ENCODE assay signal across 13 cellular contexts in the genomic region with DNA sequence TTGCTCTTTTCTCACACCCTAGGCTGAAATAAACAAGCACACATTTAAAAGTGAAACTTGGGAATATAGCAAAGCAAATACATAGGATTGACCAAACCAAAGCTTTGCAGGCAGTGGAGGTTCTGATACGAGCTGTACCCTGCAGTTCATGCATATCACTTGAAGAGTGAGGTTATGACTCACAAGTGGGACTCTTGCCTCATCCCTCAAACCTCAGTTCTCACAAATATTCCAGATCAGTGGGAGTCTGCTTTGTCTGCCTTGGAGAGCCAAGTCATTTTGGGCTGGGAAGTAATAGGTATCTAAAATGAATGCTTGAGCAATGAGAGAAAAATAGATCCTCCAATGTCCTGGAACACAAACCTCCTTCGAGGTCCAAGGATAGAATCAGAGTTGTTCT.
DNase-seq lines count a peak whose midpoint lies in the region; ATAC-seq lines count a peak whose summit lies in the region.
"Had no signal": no experiment of that assay in that cellular context is flagged by ENCODE, and none has a peak within 500 bp of the region (broad histone marks: within the 10 kb centered on the region; RNA-seq: fewer than 3 reads in every experiment).

No MANE protein-coding gene starts in this region.

- intact Hi-C loops in left cardiac atrium (cut with DNase I) = no loop called here
- intact Hi-C loops in Right ventricle myocardium superior (cut with DNase I) = no loop called here
- intact Hi-C loops in aorta (cut with DNase I) = no loop called here

- H3K4me1 ChIP-seq in adipocyte (ENCODE audit: control insufficient read depth, insufficient read depth, low read length) (peaks cover 13% of the 10 kb centered on the region), aorta (ENCODE audit: control insufficient read depth in 1 of 2, insufficient read depth in 2 of 2, low read length in 2 of 2) (no peaks in the 10 kb centered on the region)

- H3K27me3 ChIP-seq in adipocyte (replicated peaks; ENCODE audit: control insufficient read depth, insufficient read depth, low read length) = no peaks in the 10 kb centered on the region
- H3K27me3 ChIP-seq in aorta (ENCODE audit: control insufficient read depth in 1 of 2, insufficient read depth in 2 of 2, low read length in 1 of 2) = no peaks in the 10 kb centered on the region

- H3K4me3 ChIP-seq in adipocyte (ENCODE audit: low read length) (peak overlapping the region; percentile 53), aorta (ENCODE audit: low read length in 2 of 2) (no peak overlapping the region)

- DNase-seq in left cardiac atrium = no peak
- no peak for DNase-seq in Right ventricle myocardium superior
- DNase-seq in adipocyte (ENCODE audit: low read depth) = peak; percentile 88
- peak; percentile 26 for DNase-seq in hepatic stellate cell (ENCODE audit: low spot score)
- DNase-seq in aorta = no peak
- DNase-seq in NCI-H2081 (lab: John Stamatoyannopoulos, UW) = no peak
- DNase-seq: activated naive CD4-positive, alpha-beta T cell; AML-193; Karpas-422; natural killer cell; NCI-H510A treated with DMSO at 0.1 percent for 48 hours had no signal

- no peak overlapping the region for H3K9ac ChIP-seq in adipocyte (ENCODE audit: low read length)

- WGBS in aorta, 2 donors = 54 to 67% methylated on average over 2 of the region's 2 CpGs

- H3K9me3 ChIP-seq in adipocyte (ENCODE audit: control insufficient read depth, low read length) (no peaks in the 10 kb centered on the region), aorta (ENCODE audit: control insufficient read depth, low read length) (no peaks in the 10 kb centered on the region)

- H3K36me3 ChIP-seq in adipocyte (ENCODE audit: control insufficient read depth, insufficient read depth, low read length, severe bottlenecking) (no peaks in the 10 kb centered on the region), aorta (ENCODE audit: control insufficient read depth in 1 of 2, insufficient read depth in 2 of 2, low read length in 1 of 2) (no peaks in the 10 kb centered on the region)

- ATAC-seq in left cardiac atrium = peak; percentile 27 to 99
- ATAC-seq in Right ventricle myocardium superior (ENCODE audit: poor library complexity) = no peak
- peak; percentile 72 for ATAC-seq in aorta (ENCODE audit: low FRiP score)
- ATAC-seq in activated CD4-positive, CD25-positive, alpha-beta regulatory T cell treated with anti-CD3 and anti-CD28 coated beads, Interleukin-2, amount 50 U/mL, for 24 hours = no peak
- ATAC-seq in HG03159 (IDR thresholded peaks at IDR 0.05; ENCODE audit: unreplicated experiment) = no peak
- ATAC-seq: natural killer cell had no signal

- H3K27ac ChIP-seq in aorta (ENCODE audit: low read depth in 1 of 2, low read length in 2 of 2) = no peak overlapping the region

Comparison
In these comparisons a context has a peak if more than half of its experiments do, and no peak if none do; other contexts are left out.
1. ATAC-seq: peak in left cardiac atrium (2 of 2) and aorta (single experiment); none in Right ventricle myocardium superior (single experiment), activated CD4-positive, CD25-positive, alpha-beta regulatory T cell treated with anti-CD3 and anti-CD28 coated beads, Interleukin-2, amount 50 U/mL, for 24 hours (0 of 2) and HG03159 (single experiment).
2. DNase-seq: peak in adipocyte (single experiment) and hepatic stellate cell (single experiment); none in left cardiac atrium (single experiment), Right ventricle myocardium superior (single experiment), aorta (0 of 2) and NCI-H2081 (0 of 2).